8 cellular contexts compared by ENCODE assay signal in the genomic region with DNA sequence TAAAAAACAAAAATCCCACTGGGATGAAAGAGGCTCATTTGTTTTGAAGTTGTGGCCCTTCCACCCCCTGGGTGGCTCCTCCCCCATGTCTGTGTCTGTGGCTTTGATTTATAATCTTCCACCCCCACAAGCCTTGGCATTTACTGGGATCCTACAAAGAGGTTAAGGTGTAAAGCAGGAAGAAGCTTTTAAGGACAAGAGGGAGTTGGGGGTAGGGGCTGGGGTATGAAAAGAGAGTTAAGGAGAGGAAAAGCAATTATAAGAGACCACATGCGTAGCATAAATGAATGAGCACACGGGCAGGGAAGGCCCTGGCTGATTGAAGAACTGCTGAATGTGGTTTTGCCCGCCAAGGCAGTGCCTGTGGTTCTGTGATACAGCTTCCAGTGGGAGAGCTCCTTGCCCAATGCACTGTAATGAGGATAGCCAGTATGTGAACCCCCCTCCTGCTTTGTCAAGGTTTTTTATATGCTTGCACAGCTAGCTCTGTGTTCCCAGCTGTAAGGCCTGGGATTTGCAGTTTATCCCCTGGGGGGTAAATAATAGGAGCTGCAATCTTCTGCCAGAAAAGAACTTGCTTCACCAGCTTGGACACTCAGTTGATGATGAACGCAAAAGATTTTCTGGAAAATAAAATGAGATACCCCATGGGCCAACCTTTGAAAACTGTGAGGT. TPM values are rescaled to one million over a fixed set of nuclear protein-coding genes. Genes with fewer than 3 reads are reported as not detected.
DNase-seq lines count a peak whose midpoint lies in the region; ATAC-seq and TF ChIP-seq lines count a peak whose summit lies in the region.

No MANE protein-coding gene starts in this region.

- peak overlapping the region; percentile 70 for H3K27ac ChIP-seq in RWPE1

- ATAC-seq in GM18867 (IDR thresholded peaks at IDR 0.05; ENCODE audit: unreplicated experiment) (no peak), GM21717 (IDR thresholded peaks at IDR 0.05; ENCODE audit: unreplicated experiment) (no peak), HG03439 (IDR thresholded peaks at IDR 0.05; ENCODE audit: unreplicated experiment) (no peak)

- POLR2A ChIA-PET in RWPE1 (lab: Yijun Ruan, JAX; ENCODE audit: low non-redundant PET): interaction anchor here (0.6 kb wide), 1 partner anchor 27 kb away, joined by 6 read pairs; no protein-coding TSS in a partner anchor

- TF ChIP-seq CTCF in RWPE1 (conservative IDR thresholded peaks at IDR 0.05; ENCODE audit: low read depth): no peak
- no peak for TF ChIP-seq CTCF in fibroblast of the aortic adventitia (IDR thresholded peaks at IDR 0.05; ENCODE audit: insufficient read depth, low read length)

- H3K4me3 ChIP-seq in fibroblast of the aortic adventitia (ENCODE audit: low read depth, low read length): no peak overlapping the region

- DNase-seq in ELR (ENCODE audit: low read depth) (peak; percentile 52), RWPE1 (ENCODE audit: low spot score) (no peak), fibroblast of the aortic adventitia (ENCODE audit: low read depth) (peak; percentile 85), pons (ENCODE audit: low spot score) (peak; percentile 45)
- DNase-seq in activated CD8-positive, alpha-beta memory T cell treated with anti-CD3 and anti-CD28 coated beads for 24 hours: no peak

- CTCF ChIA-PET in RWPE1 (lab: Yijun Ruan, JAX): interaction anchor here (0.6 to 1.4 kb wide), 2 partner anchors 9 to 57 kb away, joined by 3 to 5 read pairs; no protein-coding TSS in a partner anchor

RNA-seq across cellular contexts. Expression of a gene that starts 34.7 kb away (rescaled TPM):
- total RNA-seq in fibroblast of the aortic adventitia (ENCODE audit: low replicate concordance): 75.9 and 132 TPM in 2 replicates

Comparison
In these comparisons a context has a peak if more than half of its experiments do, and no peak if none do; other contexts are left out.
1. DNase-seq: peak in ELR (single experiment), fibroblast of the aortic adventitia (single experiment) and pons (single experiment); none in RWPE1 (single experiment) and activated CD8-positive, alpha-beta memory T cell treated with anti-CD3 and anti-CD28 coated beads for 24 hours (single experiment).